ENCODE assay signal across 19 cellular contexts in the genomic region with DNA sequence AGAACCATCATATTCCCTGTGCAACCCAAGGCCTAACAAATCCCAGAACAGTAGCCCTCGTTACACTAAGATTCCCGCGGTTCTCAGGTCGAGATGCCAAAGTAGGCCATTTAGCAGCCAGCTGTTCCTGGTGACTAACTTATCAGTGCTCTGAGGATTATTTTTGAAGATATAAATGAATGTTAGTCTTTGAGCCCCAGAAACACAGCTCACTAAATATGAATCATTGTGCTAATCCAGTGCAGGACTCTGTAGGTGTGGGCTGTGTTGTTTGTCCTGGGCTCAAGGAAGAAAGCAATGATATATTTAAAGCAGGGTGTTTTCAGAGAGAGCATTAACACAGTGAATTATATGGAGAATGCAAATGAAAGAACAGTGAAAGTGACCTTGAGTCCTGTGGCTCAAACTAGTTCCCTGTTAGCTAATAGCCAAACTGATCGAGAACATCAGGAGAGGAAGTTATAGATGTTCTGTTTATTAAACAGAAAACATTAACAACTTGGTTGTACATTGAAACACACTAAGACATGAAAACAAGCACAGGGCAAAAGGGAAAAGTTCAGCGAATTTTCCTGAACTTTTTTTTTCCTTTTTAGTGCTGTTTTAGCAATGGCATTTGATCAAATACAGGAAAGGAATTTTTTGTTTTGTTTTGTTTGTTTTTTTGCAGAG.
A peak's percentile ranks its signal among the peaks of the same experiment; 100 is the strongest.
DNase-seq lines count a peak whose midpoint lies in the region; ATAC-seq and TF ChIP-seq lines count a peak whose summit lies in the region.
"Had no signal": no experiment of that assay in that cellular context is flagged by ENCODE, and none has a peak within 500 bp of the region (broad histone marks: within the 10 kb centered on the region; RNA-seq: fewer than 3 reads in every experiment).

No MANE protein-coding gene starts in this region.

- peaks cover 0 to 4% (median 0%) of the 10 kb centered on the region in 4 donors for H3K9me3 ChIP-seq in stomach
- H3K9me3 ChIP-seq in osteoblast (ENCODE audit: low read depth, low read length) = no peaks in the 10 kb centered on the region
- H3K9me3 ChIP-seq in Peyer's patch = no peaks in the 10 kb centered on the region
- H3K9me3 ChIP-seq: MG63 had no signal

- no peak overlapping the region for H3K9ac ChIP-seq in mesendoderm (ENCODE audit: low read length)

- no peak overlapping the region for H3K56ac ChIP-seq in mesendoderm (ENCODE audit: low read length)

- no peak for TF ChIP-seq CTCF in stomach (IDR thresholded peaks at IDR 0.05)
- no peak for TF ChIP-seq CTCF in osteoblast (IDR thresholded peaks at IDR 0.05; ENCODE audit: extremely low read depth, low read depth, low read length)
- no peak for TF ChIP-seq CTCF in Peyer's patch (IDR thresholded peaks at IDR 0.05)

- no peaks in the 10 kb centered on the region for H3K79me1 ChIP-seq in mesendoderm (ENCODE audit: low read length)

- peak; percentile 94 for ATAC-seq in esophagus mucosa

- H2BK15ac ChIP-seq in mesendoderm (replicated peaks; ENCODE audit: low read depth) = peak overlapping the region; percentile 25

- no peaks in the 10 kb centered on the region for H3K27me3 ChIP-seq in mesendoderm (ENCODE audit: insufficient read depth, low read length, poor library complexity)
- H3K27me3 ChIP-seq in stomach = no peaks in the 10 kb centered on the region
- H3K27me3 ChIP-seq in osteoblast (ENCODE audit: insufficient read depth, low read length) = no peaks in the 10 kb centered on the region
- no peaks in the 10 kb centered on the region for H3K27me3 ChIP-seq in Peyer's patch
- H3K27me3 ChIP-seq: MG63 had no signal

- no peak overlapping the region for H3K4me2 ChIP-seq in mesendoderm (ENCODE audit: low read length)
- no peak overlapping the region for H3K4me2 ChIP-seq in osteoblast (ENCODE audit: insufficient read depth, low read length)

- H3K79me2 ChIP-seq in mesendoderm (ENCODE audit: control insufficient read depth, insufficient read depth, low read length) (no peaks in the 10 kb centered on the region), osteoblast (ENCODE audit: insufficient read depth, low read length) (no peaks in the 10 kb centered on the region)

- H2AK5ac ChIP-seq in mesendoderm (ENCODE audit: low read length) = no peak overlapping the region

- H4K8ac ChIP-seq in mesendoderm (ENCODE audit: low read depth, low read length) = no peak overlapping the region

- peaks cover 3% of the 10 kb centered on the region for H3K4me1 ChIP-seq in mesendoderm (ENCODE audit: control insufficient read depth, low read depth, low read length)
- H3K4me1 ChIP-seq in stomach = peaks cover 0 to 4% (median 2%) of the 10 kb centered on the region in 4 donors
- H3K4me1 ChIP-seq in osteoblast (ENCODE audit: insufficient read depth, low read length) = peaks cover 7% of the 10 kb centered on the region
- H3K4me1 ChIP-seq in Peyer's patch = no peaks in the 10 kb centered on the region

- no peak overlapping the region for H3K18ac ChIP-seq in mesendoderm (ENCODE audit: low read length)

- no peak overlapping the region for H2AFZ ChIP-seq in osteoblast (ENCODE audit: low read length)

- intact Hi-C loops in stomach (cut with DNase I; ENCODE audit: low total_unique reads) = no loop called here

- no peak overlapping the region for H3K23ac ChIP-seq in mesendoderm (ENCODE audit: low read length)

- no peak for TF ChIP-seq EP300 in stomach (IDR thresholded peaks at IDR 0.05)

- H3K27ac ChIP-seq in mesendoderm (ENCODE audit: low read depth, low read length) (no peak overlapping the region), stomach (peak overlapping the region; percentile 29 to 80 (median 65)), osteoblast (ENCODE audit: low read depth, low read length) (no peak overlapping the region), Peyer's patch (peak overlapping the region in 2 of 4 donors; percentile 11 to 59)

- H3K36me3 ChIP-seq in mesendoderm (ENCODE audit: control insufficient read depth, insufficient read depth, low read length) = no peaks in the 10 kb centered on the region
- H3K36me3 ChIP-seq in stomach = no peaks in the 10 kb centered on the region
- H3K36me3 ChIP-seq in osteoblast (ENCODE audit: insufficient read depth, low read length) = no peaks in the 10 kb centered on the region
- H3K36me3 ChIP-seq in Peyer's patch = no peaks in the 10 kb centered on the region
- H3K36me3 ChIP-seq: MG63 had no signal

- H3K4me3 ChIP-seq in mesendoderm (ENCODE audit: low read length) (no peak overlapping the region), stomach (no peak overlapping the region), osteoblast (ENCODE audit: insufficient read depth, low read length) (no peak overlapping the region), Peyer's patch (no peak overlapping the region)
- H3K4me3 ChIP-seq: MG63 had no signal

- no peak overlapping the region for H4K5ac ChIP-seq in mesendoderm (ENCODE audit: low read length)

- no peaks in the 10 kb centered on the region for H4K20me1 ChIP-seq in osteoblast (ENCODE audit: insufficient read depth, low read length)

- H3K4ac ChIP-seq in mesendoderm (ENCODE audit: low read depth, low read length) = no peak overlapping the region

- H2BK120ac ChIP-seq in mesendoderm (ENCODE audit: low read depth, low read length) = no peak overlapping the region

- DNase-seq in NCI-H82 (lab: John Stamatoyannopoulos, UW) = peak; percentile 17
- DNase-seq in NCI-H82 treated with DMSO at 0.1 percent for 48 hours (lab: John Stamatoyannopoulos, UW; ENCODE audit: unreplicated experiment) = no peak
- no peak for DNase-seq in mesendoderm
- DNase-seq in stomach = no peak
- no peak for DNase-seq in osteoblast (ENCODE audit: insufficient read length, low spot score, missing footprints)
- no peak for DNase-seq in Peyer's patch
- DNase-seq in NCI-H2107 (lab: John Stamatoyannopoulos, UW) = no peak
- DNase-seq: 8988T, DMS79, Karpas-422, MG63, NCI-H1048, NCI-H1436, NCI-H1930, NCI-H446 treated with DMSO at 0.1 percent for 48 hours, NCI-H69, OCI-M1, SHP77 had no signal

- WGBS in mesendoderm (ENCODE audit: extremely low coverage, insufficient coverage, low lambda C conversion rate) = no CpG with 5 or more reads among the region's 6 CpGs
- WGBS in stomach, 5 donors = 33 to 61% (median 44%) methylated on average over 6 of the region's 6 CpGs

- H2BK5ac ChIP-seq in mesendoderm (ENCODE audit: low read length) = no peak overlapping the region

- TF ChIP-seq POLR2A in stomach (IDR thresholded peaks at IDR 0.05) (no peak), Peyer's patch (IDR thresholded peaks at IDR 0.05) (no peak)

Comparison
In these comparisons a context has a peak if more than half of its experiments do, and no peak if none do; other contexts are left out.
1. H3K27ac ChIP-seq: peak in stomach (5 of 5); none in mesendoderm (single experiment) and osteoblast (single experiment).